In genomic region chr17:45948498-45948880, GRCh38 we compare ENCODE assay signal across 11 cellular contexts. TPM values are rescaled to one million over a fixed set of nuclear protein-coding genes. Genes with fewer than 3 reads are reported as not detected.
DNase-seq lines count a peak whose midpoint lies in the region; ATAC-seq, FAIRE-seq and TF ChIP-seq lines count a peak whose summit lies in the region.
"Had no signal": no experiment of that assay in that cellular context is flagged by ENCODE, and none has a peak within 500 bp of the region (broad histone marks: within the 10 kb centered on the region; RNA-seq: fewer than 3 reads in every experiment).

No MANE protein-coding gene starts in this region.

- TF ChIP-seq CTCF in AG10803 (conservative IDR thresholded peaks at IDR 0.05; ENCODE audit: low read length) (no peak), kidney (IDR thresholded peaks at IDR 0.05; ENCODE audit: borderline replicate concordance, extremely low read depth, insufficient read depth) (no peak)

- no peak for DNase-seq in AG10803 (ENCODE audit: low read depth)
- no peak for DNase-seq in caudate nucleus (lab: John Stamatoyannopoulos, UW)
- DNase-seq in kidney tubule cell (ENCODE audit: low spot score) = no peak
- DNase-seq in AML-193 (lab: John Stamatoyannopoulos, UW) = no peak
- DNase-seq in kidney = no peak
- DNase-seq: NCI-H1417 had no signal

- H3K36me3 ChIP-seq in HUES48 (ENCODE audit: control insufficient read depth, insufficient read depth, low read length) (no peaks in the 10 kb centered on the region), mesodermal cell (ENCODE audit: control insufficient read depth, insufficient read depth, low read length) (no peaks in the 10 kb centered on the region), kidney (ENCODE audit: control insufficient read depth in 1 of 2, insufficient read depth in 2 of 2, low read length in 2 of 2) (no peaks in the 10 kb centered on the region)

- no peak for FAIRE-seq in kidney (lab: Jason Lieb, UNC)

- peaks cover 26% of the 10 kb centered on the region for H3K27me3 ChIP-seq in HUES48 (ENCODE audit: control insufficient read depth, insufficient read depth, low read length)

- H3K9me3 ChIP-seq in HUES48 (ENCODE audit: control insufficient read depth, insufficient read depth, low read length) = no peaks in the 10 kb centered on the region
- no peaks in the 10 kb centered on the region for H3K9me3 ChIP-seq in mesodermal cell (ENCODE audit: control insufficient read depth, low read length)
- H3K9me3 ChIP-seq in kidney (ENCODE audit: control insufficient read depth in 1 of 2, low read length in 2 of 2) = no peaks in the 10 kb centered on the region

- H3K4me1 ChIP-seq in HUES48 (ENCODE audit: control insufficient read depth, insufficient read depth, low read length) (peaks cover 10% of the 10 kb centered on the region), mesodermal cell (ENCODE audit: control insufficient read depth, insufficient read depth, low read length, poor library complexity, severe bottlenecking) (peaks cover 36% of the 10 kb centered on the region), kidney (ENCODE audit: control insufficient read depth in 1 of 2, insufficient read depth in 1 of 2, low read depth in 1 of 2, low read length in 2 of 2) (peaks cover 5 to 7% of the 10 kb centered on the region in 2 donors)

- ATAC-seq in HG03439 (IDR thresholded peaks at IDR 0.05; ENCODE audit: unreplicated experiment) = no peak

- intact Hi-C loops in kidney (cut with DNase I) = no loop called here

- H3K27ac ChIP-seq in HUES48 (ENCODE audit: low read depth, low read length) (no peak overlapping the region), caudate nucleus (ENCODE audit: low read depth, low read length) (peak overlapping the region; percentile 37), mesodermal cell (ENCODE audit: low read depth, low read length, severe bottlenecking) (peak overlapping the region; percentile 84), kidney (ENCODE audit: low read depth in 2 of 2, low read length in 2 of 2) (no peak overlapping the region)

- whole genome bisulfite sequencing in mesodermal cell (ENCODE audit: insufficient coverage in 2 of 2), 2 experiments = 82 to 92% methylated on average over 2 of the region's 2 CpGs

- peak overlapping the region; percentile 18; the same call in 1 of the 2 replicates for H3K9ac ChIP-seq in HUES48 (ENCODE audit: low read depth, low read length)
- no peak overlapping the region for H3K9ac ChIP-seq in kidney (ENCODE audit: low read length in 2 of 2)

- H3K4me3 ChIP-seq in AG10803 (ENCODE audit: low read length) (peak overlapping the region; percentile 2; the same call in 1 of the 2 replicates), HUES48 (ENCODE audit: low read depth, low read length) (peak overlapping the region; percentile 43; the same call in 1 of the 2 replicates), mesodermal cell (ENCODE audit: extremely low read depth, insufficient read depth, low read length, poor library complexity, severe bottlenecking) (no peak overlapping the region), kidney (ENCODE audit: low read length in 2 of 2) (peak overlapping the region in 1 of 2 donors; percentile 32)

RNA-seq across cellular contexts. Expression of gene STH, which starts 50.6 kb away (rescaled TPM):
- polyA plus RNA-seq in mesodermal cell (2013, experiment 1 of 2) = not detected
- not detected for polyA plus RNA-seq in mesodermal cell (2013, experiment 2 of 2)
- total RNA-seq in kidney = not detected
- not detected for polyA plus RNA-seq in kidney (ENCODE audit: insufficient read depth, low read depth, low replicate concordance)
- total RNA-seq: mononuclear cell had no signal
- polyA plus RNA-seq: CD14-positive monocyte had no signal

RNA-seq across cellular contexts. Expression of gene MAPT, which starts 54.1 kb away (rescaled TPM):
- 5.3 TPM for polyA plus RNA-seq in mesodermal cell (2013, experiment 1 of 2)
- 3.9 TPM for polyA plus RNA-seq in mesodermal cell (2013, experiment 2 of 2)
- total RNA-seq in kidney = 2.9 TPM
- polyA plus RNA-seq in kidney (ENCODE audit: insufficient read depth, low read depth, low replicate concordance) = 15.4 TPM
- polyA plus RNA-seq: CD14-positive monocyte had no signal

Comparison
In these comparisons a context has a peak if more than half of its experiments do, and no peak if none do; other contexts are left out.
1. H3K27ac ChIP-seq: peak in caudate nucleus (single experiment) and mesodermal cell (single experiment); none in HUES48 (single experiment) and kidney (0 of 2).